ENCODE assay signal across 8 cellular contexts in the genomic region with DNA sequence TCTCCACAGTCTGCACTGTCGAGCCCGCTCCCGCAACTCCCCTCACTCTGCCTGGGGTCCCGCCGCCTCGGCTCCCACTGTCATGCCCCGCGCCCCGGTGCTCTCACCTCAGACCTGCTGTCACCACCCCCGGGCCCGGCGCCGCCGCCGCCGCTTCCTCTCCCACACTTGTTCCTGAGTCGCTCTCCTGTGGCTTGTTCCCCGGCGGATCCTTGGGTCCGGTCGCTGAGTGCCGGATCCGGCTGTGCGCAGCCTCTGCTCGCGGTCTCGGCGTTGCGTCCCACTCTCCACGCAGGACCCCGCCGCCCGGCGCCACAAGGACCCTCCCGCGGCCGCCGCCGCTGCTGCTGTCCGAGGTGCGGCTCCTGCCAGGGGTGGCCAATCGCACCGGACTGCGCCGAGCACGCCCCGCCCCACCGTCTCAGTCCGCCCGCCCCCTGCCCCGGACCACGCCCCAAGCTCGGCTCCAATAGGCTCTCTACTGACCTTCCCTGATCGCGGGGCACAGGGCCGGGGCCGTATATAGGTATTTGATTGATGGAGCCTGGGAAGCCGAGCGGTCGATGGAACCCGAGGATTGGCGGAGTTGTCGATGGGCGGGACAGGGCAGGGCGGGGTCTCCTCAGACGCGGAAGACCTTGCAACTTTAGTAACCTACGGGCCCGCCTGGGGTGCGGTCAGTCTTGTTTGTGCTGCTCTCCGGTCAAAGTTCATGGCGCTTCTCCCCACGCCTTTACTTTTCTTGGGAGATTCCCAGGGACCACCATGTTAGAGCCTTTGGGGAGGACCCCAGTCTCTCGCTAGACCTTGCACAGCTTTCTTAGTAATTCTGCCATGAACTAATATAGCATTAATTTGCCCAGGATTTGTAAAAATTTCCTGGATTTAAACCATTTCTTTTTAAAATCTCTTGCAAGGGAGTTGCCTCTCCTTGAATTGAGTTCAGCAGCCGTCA. TPM values are rescaled to one million over a fixed set of nuclear protein-coding genes. Genes with fewer than 3 reads are reported as not detected.
DNase-seq lines count a peak whose midpoint lies in the region; ATAC-seq, FAIRE-seq and TF ChIP-seq lines count a peak whose summit lies in the region.

A gene (minus strand): TSS at position 367 of the 955 bp plus-strand sequence. CDS start 117,340 bp downstream, outside the sequence.

- peak within 1 kb of the TSS; percentile 85 to 92 for H3K27ac Mint-ChIP-seq in natural killer cell treated with Interleukin-12 subunit alpha and Interleukin-12 subunit beta and Interleukin-15 and Interleukin-18, amount 100 ng/mL, for 72 hours

- H2AFZ ChIP-seq in Loucy (ENCODE audit: low read length), result peak within 1 kb of the TSS; percentile 50; the same call in 1 of the 2 replicates

- H3K27me3 ChIP-seq in Loucy (ENCODE audit: insufficient read depth, low read length, poor library complexity, severe bottlenecking), result no peaks in the 10 kb centered on the region

- TF ChIP-seq POLR2A in H54 (IDR thresholded peaks at IDR 0.05; ENCODE audit: low read depth, low read length) (peak; percentile 79), Raji (IDR thresholded peaks at IDR 0.05; ENCODE audit: insufficient read depth, low read depth, low read length) (peak; percentile 94)

- no peak for TF ChIP-seq CTCF in Loucy (conservative IDR thresholded peaks at IDR 0.05; ENCODE audit: low read length)

- H3K4me1 ChIP-seq in Loucy (ENCODE audit: insufficient read depth, low read length, poor library complexity, severe bottlenecking), result peaks cover 54% of the 10 kb centered on the region

- H3K27me3 Mint-ChIP-seq in natural killer cell treated with Interleukin-12 subunit alpha and Interleukin-12 subunit beta and Interleukin-15 and Interleukin-18, amount 100 ng/mL, for 72 hours, result no peaks in the 10 kb centered on the region

- H3K36me3 Mint-ChIP-seq in natural killer cell treated with Interleukin-12 subunit alpha and Interleukin-12 subunit beta and Interleukin-15 and Interleukin-18, amount 100 ng/mL, for 72 hours, result no peaks in the 10 kb centered on the region

- peak; percentile 97 to 98 for ATAC-seq in natural killer cell treated with Interleukin-12 subunit alpha and Interleukin-12 subunit beta and Interleukin-15 and Interleukin-18, amount 100 ng/mL, for 72 hours
- peak; percentile 94 for ATAC-seq in stimulated activated naive CD8-positive, alpha-beta T cell treated with anti-CD3 and anti-CD28 coated beads, Interleukin-15, Interleukin-2, amounts not matched to agents 100 U/mL and 50 U/mL, for 24 hours

- H3K4me1 Mint-ChIP-seq in natural killer cell treated with Interleukin-12 subunit alpha and Interleukin-12 subunit beta and Interleukin-15 and Interleukin-18, amount 100 ng/mL, for 72 hours (ENCODE audit: low read depth in 2 of 2), result peaks cover 21 to 45% of the 10 kb centered on the region in 2 donors

- H3K9ac ChIP-seq in Loucy (ENCODE audit: low read depth, low read length, poor library complexity, severe bottlenecking), result peak within 1 kb of the TSS; percentile 95

- peaks cover 35% of the 10 kb centered on the region for H4K20me1 ChIP-seq in Loucy (ENCODE audit: insufficient read depth, low read length, poor library complexity, severe bottlenecking)

- no peaks in the 10 kb centered on the region for H3K9me3 ChIP-seq in Loucy (ENCODE audit: insufficient read depth, low read depth, low read length)

- peak; percentile 99 for DNase-seq in EL
- DNase-seq in H54 (ENCODE audit: insufficient read length, low spot score), result peak; percentile 86
- peak; percentile 97 for DNase-seq in activated T-helper 9 cell treated with anti-CD3 and anti-CD28 coated beads, Interleukin-2, amount 50 U/mL, for 16 hours (ENCODE audit: low read depth)
- peak; percentile 98 for DNase-seq in fibroblast of peridontal ligament (ENCODE audit: extremely low read depth)
- peak; percentile 97 for DNase-seq in natural killer cell treated with Interleukin-12 subunit alpha and Interleukin-12 subunit beta and Interleukin-15 and Interleukin-18, amount 100 ng/mL, for 72 hours (ENCODE audit: low spot score)
- peak; percentile 96 for DNase-seq in stimulated activated naive CD8-positive, alpha-beta T cell treated with anti-CD3 and anti-CD28 coated beads, Interleukin-15, Interleukin-2, amounts not matched to agents 100 U/mL and 50 U/mL, for 24 hours

- FAIRE-seq in H54 (lab: Jason Lieb, UNC), result peak; percentile 88

- peak within 1 kb of the TSS; percentile 100 for H3K4me2 ChIP-seq in Loucy (ENCODE audit: low read depth, low read length, poor library complexity, severe bottlenecking)

- peak within 1 kb of the TSS; percentile 97 for H3K4me3 Mint-ChIP-seq in natural killer cell treated with Interleukin-12 subunit alpha and Interleukin-12 subunit beta and Interleukin-15 and Interleukin-18, amount 100 ng/mL, for 72 hours

- peak within 1 kb of the TSS; percentile 93 for H3K4me3 ChIP-seq in Loucy (ENCODE audit: low read length, poor library complexity, severe bottlenecking)

- no peaks in the 10 kb centered on the region for H3K9me2 ChIP-seq in Loucy (replicated peaks; ENCODE audit: low read depth, low read length)

- H3K36me3 ChIP-seq in Loucy (ENCODE audit: insufficient read depth, low read length), result no peaks in the 10 kb centered on the region

- H3K9me3 Mint-ChIP-seq in natural killer cell treated with Interleukin-12 subunit alpha and Interleukin-12 subunit beta and Interleukin-15 and Interleukin-18, amount 100 ng/mL, for 72 hours, result no peaks in the 10 kb centered on the region

- peaks cover 88% of the 10 kb centered on the region for H3K79me2 ChIP-seq in Loucy (ENCODE audit: insufficient read depth, low read length)

- no peaks in the 10 kb centered on the region; the same call in 1 of the 2 replicates for H3F3A ChIP-seq in Loucy (ENCODE audit: low read depth)

RNA-seq across cellular contexts. Expression of the gene that starts here (rescaled TPM):
- total RNA-seq in natural killer cell treated with Interleukin-12 subunit alpha and Interleukin-12 subunit beta and Interleukin-15 and Interleukin-18, amount 100 ng/mL, for 72 hours, result 100 to 1,000 TPM; 106 to 107 TPM

Comparison
In these comparisons a context has a peak if more than half of its experiments do, and no peak if none do; other contexts are left out.
1. Peak in every context shown above with its lines: DNase-seq, ATAC-seq and H3K4me3 ChIP-seq.